ENCODE assay signal across 7 cellular contexts in genomic region chr12:106918746-106919145, GRCh38. TPM values are rescaled to one million over a fixed set of nuclear protein-coding genes. Genes with fewer than 3 reads are reported as not detected.
DNase-seq lines count a peak whose midpoint lies in the region; ATAC-seq, FAIRE-seq and TF ChIP-seq lines count a peak whose summit lies in the region.

No MANE protein-coding gene starts in this region.

- H3K79me2 ChIP-seq in GM12878 (ENCODE audit: control insufficient read depth, insufficient read depth, low read length): no peaks in the 10 kb centered on the region
- H3K79me2 ChIP-seq in neural cell (replicated peaks; ENCODE audit: insufficient read depth, low read length): no peaks in the 10 kb centered on the region

- no peak overlapping the region for H3K4me2 ChIP-seq in GM12878 (ENCODE audit: control insufficient read depth, insufficient read depth)
- H3K4me2 ChIP-seq in neural cell (ENCODE audit: low read length): no peak overlapping the region

- H3K9ac ChIP-seq in GM12878 (ENCODE audit: control insufficient read depth, insufficient read depth, low read length) (no peak overlapping the region), neural cell (ENCODE audit: low read length) (no peak overlapping the region)

- POLR2A ChIA-PET in GM12878 (lab: Charles Lee): no interaction called here

- TF ChIP-seq RAD21 in GM12878 (IDR thresholded peaks at IDR 0.05; ENCODE audit: insufficient read depth, low read depth, low read length) (peak; percentile 81), neural cell (conservative IDR thresholded peaks at IDR 0.05) (peak; percentile 81)

- H3K4me1 Mint-ChIP-seq in stimulated activated naive B cell treated with anti-CD40 and anti-IgM and Interleukin-4, amounts not matched to agents 10 μg/mL and 1 μg/mL and 100 μg/mL, for 72 hours: peaks cover 0 to 18% of the 10 kb centered on the region in 2 donors

- H3K27ac Mint-ChIP-seq in stimulated activated naive B cell treated with anti-CD40 and anti-IgM and Interleukin-4, amounts not matched to agents 10 μg/mL and 1 μg/mL and 100 μg/mL, for 72 hours: no peak overlapping the region

- no TSS peak for BruUV-seq in GM12878 (replicated peaks; lab: Mats Ljungman, UMichigan)

- peak; percentile 36; the same call in 1 of the 3 replicates for ATAC-seq in GM12878
- ATAC-seq in stimulated activated naive B cell treated with anti-CD40 and anti-IgM and Interleukin-4, amounts not matched to agents 10 μg/mL and 1 μg/mL and 100 μg/mL, for 72 hours (replicated peaks): no peak

- no peak for TF ChIP-seq POLR2A in GM12878 (IDR thresholded peaks at IDR 0.05; ENCODE audit: low read depth, low read length)

- TF ChIP-seq CTCF in GM12878 (IDR thresholded peaks at IDR 0.05 in 2 of 3, conservative IDR thresholded peaks at IDR 0.05 in 1 of 3; ENCODE audit: control insufficient read depth in 2 of 3, extremely low read depth in 1 of 3, insufficient read depth in 1 of 3, low read depth in 3 of 3, low read length in 3 of 3) (peak; percentile 48 to 68 (median 67)), neural cell (IDR thresholded peaks at IDR 0.05; ENCODE audit: poor library complexity, severe bottlenecking) (peak; percentile 80)

- peaks cover 9% of the 10 kb centered on the region in 2 donors for H3K9me3 Mint-ChIP-seq in stimulated activated naive B cell treated with anti-CD40 and anti-IgM and Interleukin-4, amounts not matched to agents 10 μg/mL and 1 μg/mL and 100 μg/mL, for 72 hours

- H3K9me2 ChIP-seq in neural cell (ENCODE audit: insufficient read depth, low read length): no peaks in the 10 kb centered on the region

- DNase-seq in GM18507 (ENCODE audit: extremely low spot score, insufficient read length, low read depth) (no peak), NCI-H2081 treated with DMSO at 0.1 percent for 48 hours (lab: John Stamatoyannopoulos, UW) (peak; percentile 45), GM12878 (ENCODE audit: low read depth, low spot score) (no peak)
- DNase-seq in stimulated activated naive B cell treated with anti-CD40 and anti-IgM and Interleukin-4, amounts not matched to agents 10 μg/mL and 1 μg/mL and 100 μg/mL, for 72 hours: no peak
- no peak for DNase-seq in activated CD4-positive, CD25-positive, alpha-beta regulatory T cell (lab: John Stamatoyannopoulos, UW)
- DNase-seq in activated naive CD4-positive, alpha-beta T cell treated with anti-CD3 and anti-CD28 coated beads, Interleukin-2, amount 50 U/mL, for 16 hours: no peak

- H3K27ac ChIP-seq in GM12878 (ENCODE audit: control insufficient read depth, insufficient read depth): no peak overlapping the region
- no peak overlapping the region for H3K27ac ChIP-seq in neural cell (ENCODE audit: low read length)

- FAIRE-seq in GM18507 (lab: Jason Lieb, UNC) (peak; percentile 38), GM12878 (lab: Jason Lieb, UNC) (no peak)

- H3K4me3 ChIP-seq in GM12878 (no peak overlapping the region), neural cell (ENCODE audit: low read length) (no peak overlapping the region)

- H3K4me3 Mint-ChIP-seq in stimulated activated naive B cell treated with anti-CD40 and anti-IgM and Interleukin-4, amounts not matched to agents 10 μg/mL and 1 μg/mL and 100 μg/mL, for 72 hours: no peak overlapping the region

- intact Hi-C loops in GM12878 (cut with micrococcal nuclease; ENCODE audit: unreplicated experiment): loop anchor here (5.0 to 10.0 kb wide), 3 partner anchors 76 to 694 kb away; no protein-coding TSS in a partner anchor

- H3K4me1 ChIP-seq in GM12878 (ENCODE audit: control insufficient read depth, insufficient read depth, low read length): peaks cover 7% of the 10 kb centered on the region

- in situ Hi-C loops in GM12878 (cut with MboI): loop anchor here (5.0 kb wide), 1 partner anchor 531 kb away; no protein-coding TSS in a partner anchor

- CTCF ChIA-PET in GM12878 (lab: Yijun Ruan, JAX): interaction anchor here (0.6 to 7.8 kb wide), 29 partner anchors 13 to 636 kb away, joined by 3 to 102 read pairs (median 4); partner anchors contain the start of gene POLR3B

- H3F3A ChIP-seq in neural cell (ENCODE audit: insufficient read depth, low read length, poor library complexity, severe bottlenecking): no peaks in the 10 kb centered on the region

- RAD21 ChIA-PET in GM12878 (lab: Charles Lee; ENCODE audit: unreplicated experiment): interaction anchor here (0.7 to 3.0 kb wide), 10 partner anchors 11 to 692 kb away, joined by 3 to 24 read pairs (median 6); partner anchors contain the start of gene POLR3B

- H3K27me3 ChIP-seq in GM12878 (replicated peaks in 1 of 2; ENCODE audit: control insufficient read depth in 2 of 2, insufficient read depth in 2 of 2, low read length in 1 of 2) (no peaks in the 10 kb centered on the region; a peak in 1 of 4 replicates), neural cell (ENCODE audit: insufficient read depth, low read depth, low read length) (no peaks in the 10 kb centered on the region)

- H3K36me3 Mint-ChIP-seq in stimulated activated naive B cell treated with anti-CD40 and anti-IgM and Interleukin-4, amounts not matched to agents 10 μg/mL and 1 μg/mL and 100 μg/mL, for 72 hours: peaks cover 2 to 7% of the 10 kb centered on the region in 2 donors

- WGBS in GM12878 (ENCODE audit: insufficient coverage, insufficient replicate concordance, low lambda C conversion rate, missing lambda C conversion rate): 0% methylated on average over 3 of the region's 3 CpGs

- no peak overlapping the region for H2AFZ ChIP-seq in GM12878 (ENCODE audit: control insufficient read depth, low read depth, low read length)
- H2AFZ ChIP-seq in neural cell (ENCODE audit: low read depth, low read length): no peak overlapping the region

- peaks cover 71 to 79% of the 10 kb centered on the region in 2 donors for H3K27me3 Mint-ChIP-seq in stimulated activated naive B cell treated with anti-CD40 and anti-IgM and Interleukin-4, amounts not matched to agents 10 μg/mL and 1 μg/mL and 100 μg/mL, for 72 hours

- H4K20me1 ChIP-seq in GM12878 (ENCODE audit: control insufficient read depth, insufficient read depth): no peaks in the 10 kb centered on the region
- no peaks in the 10 kb centered on the region for H4K20me1 ChIP-seq in neural cell (ENCODE audit: insufficient read depth)

- no peaks in the 10 kb centered on the region; the same call in 2 of the 3 replicates for H3K9me3 ChIP-seq in GM12878 (replicated peaks; ENCODE audit: control insufficient read depth, insufficient read depth, low read length)
- H3K9me3 ChIP-seq in neural cell (ENCODE audit: low read length): no peaks in the 10 kb centered on the region

- TF ChIP-seq EP300 in GM12878 (IDR thresholded peaks at IDR 0.05; ENCODE audit: borderline replicate concordance in 1 of 2, control insufficient read depth in 1 of 2, low read depth in 2 of 2, low read length in 2 of 2) (no peak), neural cell (conservative IDR thresholded peaks at IDR 0.05; ENCODE audit: poor library complexity, severe bottlenecking) (no peak)

- SMC1A ChIA-PET in GM12878 (lab: Charles Lee; ENCODE audit: uncharacterized antibody, unreplicated experiment): interaction anchor here (0.6 to 4.5 kb wide), 21 partner anchors 9 to 562 kb away, joined by 3 to 26 read pairs (median 4); partner anchors contain the start of gene POLR3B

- H3K36me3 ChIP-seq in GM12878 (ENCODE audit: control insufficient read depth in 2 of 2, insufficient read depth in 2 of 2, low read length in 1 of 2): no peaks in the 10 kb centered on the region
- H3K36me3 ChIP-seq in neural cell (ENCODE audit: insufficient read depth, low read length): no peaks in the 10 kb centered on the region

TF ChIP-seq in GM12878, 131 proteins besides CTCF, POLR2A, EP300 and RAD21 (continues in another document):
- TF ChIP-seq, protein P1, sequence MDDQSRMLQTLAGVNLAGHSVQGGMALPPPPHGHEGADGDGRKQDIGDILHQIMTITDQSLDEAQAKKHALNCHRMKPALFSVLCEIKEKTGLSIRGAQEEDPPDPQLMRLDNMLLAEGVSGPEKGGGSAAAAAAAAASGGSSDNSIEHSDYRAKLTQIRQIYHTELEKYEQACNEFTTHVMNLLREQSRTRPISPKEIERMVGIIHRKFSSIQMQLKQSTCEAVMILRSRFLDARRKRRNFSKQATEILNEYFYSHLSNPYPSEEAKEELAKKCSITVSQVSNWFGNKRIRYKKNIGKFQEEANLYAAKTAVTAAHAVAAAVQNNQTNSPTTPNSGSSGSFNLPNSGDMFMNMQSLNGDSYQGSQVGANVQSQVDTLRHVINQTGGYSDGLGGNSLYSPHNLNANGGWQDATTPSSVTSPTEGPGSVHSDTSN (IDR thresholded peaks at IDR 0.05; ENCODE audit: insufficient replicate concordance, low read depth, low read length): no peak

TF ChIP-seq in neural cell, 6 proteins besides CTCF, POLR2A, EP300 and RAD21 (continues in another document):
- TF ChIP-seq MXI1 (conservative IDR thresholded peaks at IDR 0.05; ENCODE audit: poor library complexity, severe bottlenecking) (no peak), SMC3 (conservative IDR thresholded peaks at IDR 0.05; ENCODE audit: poor library complexity) (peak; percentile 78)

RNA-seq across cellular contexts. Expression of gene TMEM263, which starts 37.0 kb away (rescaled TPM):
- total RNA-seq in GM12878 (2013; cell fraction: nucleolus; rRNA removed): 40.3 and 48.3 TPM in 2 replicates
- total RNA-seq in GM12878 (2014; rRNA removed): 19.5 and 20.7 TPM in 2 replicates
- total RNA-seq in GM12878 (2014; rRNA removed; fragmentation: Illumina TruSeq; extraction: Trizol): 30.8 and 31.2 TPM in 2 replicates
- 30.9 and 31.3 TPM in 2 replicates for total RNA-seq in GM12878 (2021)
- 17.2 TPM for polyA plus RNA-seq in GM12878 (2011; ENCODE audit: low read depth)
- polyA plus RNA-seq in GM12878 (2011; rRNA removed): 30.9 and 51.7 TPM in 2 replicates
- 13.8 and 17.2 TPM in 2 replicates for polyA plus RNA-seq in GM12878 (2011; cell fraction: cytosol; rRNA removed)
- polyA plus RNA-seq in GM12878 (2011; cell fraction: nucleus; rRNA removed): 13.6 and 13.8 TPM in 2 replicates
- 37.5 and 38.1 TPM in 2 replicates for polyA plus RNA-seq in GM12878 (2012)
- 24.4 and 32.6 TPM in 2 replicates for polyA plus RNA-seq in GM12878 (2014; fragmentation: Illumina TruSeq; extraction: Trizol)
- 10 to 100 TPM; 17.2 to 21.9 TPM for polyA plus RNA-seq in GM12878 (2014; fragmentation: Nextera tagmentation; extraction: Ambion mirVana)
- polyA plus RNA-seq in GM12878 (2014; rRNA removed): 13.3 and 15.4 TPM in 2 replicates
- polyA plus RNA-seq in GM12878 (2016; fragmentation: Nextera tagmentation; extraction: Ambion mirVana): 10 to 100 TPM; 40.9 to 41.3 TPM
- 29.8 and 41.5 TPM in 2 replicates for polyA minus RNA-seq in GM12878 (2011; rRNA and poly(A)+ RNA removed)
- 17.2 and 21.1 TPM in 2 replicates for polyA minus RNA-seq in GM12878 (2011; cell fraction: cytosol; rRNA and poly(A)+ RNA removed)
- 6.3 and 9.6 TPM in 2 replicates for polyA minus RNA-seq in GM12878 (2011; cell fraction: nucleus; rRNA and poly(A)+ RNA removed)
- polyA plus RNA-seq in neural cell: 25.9 and 27.1 TPM in 2 replicates
- 39.9 and 40.5 TPM in 2 replicates for polyA minus RNA-seq in neural cell
